Comparison of ENCODE assay signal across 23 cellular contexts in the genomic region with DNA sequence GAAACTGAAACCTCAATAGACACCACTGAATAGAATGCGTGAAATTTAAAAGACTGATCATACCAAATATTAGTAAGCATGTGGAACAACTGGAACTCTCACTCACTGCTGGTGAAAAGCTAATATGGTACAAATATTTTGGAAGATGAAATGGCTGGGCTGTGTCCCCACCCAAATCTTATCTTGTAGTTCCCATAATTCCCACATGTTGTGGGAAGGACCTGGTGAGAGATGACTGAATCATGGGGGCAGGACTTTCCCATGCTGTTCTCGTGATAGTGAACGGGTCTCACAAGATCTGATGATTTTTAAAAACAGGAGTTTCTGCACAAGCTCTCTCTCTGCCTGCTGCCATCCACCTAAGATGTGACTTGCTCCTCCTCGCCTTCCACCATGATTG. TPM values are rescaled to one million over a fixed set of nuclear protein-coding genes. Genes with fewer than 3 reads are reported as not detected.
"Had no signal": no experiment of that assay in that cellular context is flagged by ENCODE, and none has a peak within 500 bp of the region (broad histone marks: within the 10 kb centered on the region; RNA-seq: fewer than 3 reads in every experiment).

No MANE protein-coding gene starts in this region.

- DNase-seq: IMR-90, NCI-H1092, NCI-H1105 treated with DMSO at 0.1 percent for 48 hours, NCI-H1417 treated with DMSO at 0.1 percent for 48 hours, NCI-H146, NCI-H1694 treated with DMSO at 0.1 percent for 48 hours, NCI-H1930, NCI-H2081, NCI-H2171, NCI-H226, NCI-H446, NCI-H510A, NCI-H524 treated with DMSO at 0.1 percent for 48 hours, NCI-H69, NCI-H774, SHP77, SW 1271 had no signal

- H3K4me3 ChIP-seq: SK-N-MC had no signal

- H3K27ac ChIP-seq: RWPE1, SK-N-MC had no signal

RNA-seq across cellular contexts. Expression of a gene that starts 32.0 kb away (rescaled TPM):
- total RNA-seq: HepG2, HT1080, IMR-90, LHCN-M2, MCF 10A had no signal
- polyA plus RNA-seq: HepG2, IMR-90 had no signal
